In the genomic region with DNA sequence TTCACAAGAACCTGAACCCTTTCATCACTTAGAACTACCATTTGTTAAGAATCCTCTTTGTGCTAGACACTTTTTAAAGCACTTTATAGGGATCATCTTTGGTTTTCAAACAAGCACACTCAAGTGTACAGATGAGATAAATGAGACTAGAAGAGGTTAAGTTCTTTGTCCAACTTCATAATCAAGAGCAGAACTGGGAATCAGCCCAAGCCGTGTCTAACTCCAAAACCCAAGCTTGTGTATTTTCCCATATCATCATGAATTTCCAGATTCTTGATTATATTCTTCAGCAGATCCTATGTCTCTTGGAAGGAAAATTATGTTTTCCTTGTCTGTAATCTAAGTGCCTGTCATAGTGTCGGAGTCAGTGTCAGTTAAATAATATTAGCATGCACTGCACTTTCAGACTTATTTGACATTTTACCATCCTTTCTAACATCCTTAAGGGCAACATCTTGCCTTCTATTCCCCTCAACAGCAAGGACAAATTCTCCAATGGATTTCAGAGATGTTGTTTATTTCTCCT, we compare ENCODE assay signal across 30 cellular contexts.
"Had no signal": no experiment of that assay in that cellular context is flagged by ENCODE, and none has a peak within 500 bp of the region (broad histone marks: within the 10 kb centered on the region; RNA-seq: fewer than 3 reads in every experiment).

No MANE protein-coding gene starts in this region.

- DNase-seq: activated B cell treated with CpG ODN at 0.5 μM for 24 hours; activated CD4-positive, alpha-beta T cell treated with anti-CD3 and anti-CD28 coated beads for 48 hours; activated CD4-positive, alpha-beta T cell treated with anti-CD3 and anti-CD28 coated beads, Interleukin-2, amount 50 U/mL, for 1 hour; activated CD4-positive, alpha-beta T cell treated with anti-CD3 and anti-CD28 coated beads, Interleukin-2, amount 50 U/mL, for 48 hours; activated CD8-positive, alpha-beta memory T cell treated with anti-CD3 and anti-CD28 coated beads for 24 hours; activated CD8-positive, alpha-beta T cell treated with anti-CD3 and anti-CD28 coated beads for 36 hours; activated effector memory CD4-positive, alpha-beta T cell treated with anti-CD3 and anti-CD28 coated beads, Interleukin-2, amount 50 U/mL, for 16 hours; activated naive CD4-positive, alpha-beta T cell treated with anti-CD3 and anti-CD28 coated beads, Interleukin-2, amount 10 ng/mL, durations not matched to agents 7 days and 5 days; activated naive CD8-positive, alpha-beta T cell treated with anti-CD3 and anti-CD28 coated beads, Interleukin-2, amount 10 ng/mL, durations not matched to agents 7 days and 5 days; activated T-cell treated with anti-CD3 and anti-CD28 coated beads, Interleukin-2, amount 50 U/mL, for 4 hours; amniotic stem cell; anterior cingulate cortex; body of pancreas; caudate nucleus; cortex of kidney; effector CD8-positive, alpha-beta T cell; esophagus squamous epithelium; foreskin melanocyte; heart right ventricle; T-helper 1 cell; T-helper 17 cell; T1000; WERI-Rb-1 had no signal

- H3K27ac ChIP-seq: body of pancreas, epithelial cell of prostate, esophagus squamous epithelium, gastroesophageal sphincter, heart right ventricle, WERI-Rb-1 had no signal

- H3K36me3 ChIP-seq: esophagus squamous epithelium, gastroesophageal sphincter, heart right ventricle, WERI-Rb-1 had no signal

- H3K9me3 ChIP-seq: body of pancreas, esophagus squamous epithelium, gastroesophageal sphincter, heart right ventricle had no signal

- H3K27ac Mint-ChIP-seq: activated B cell treated with CpG ODN at 0.5 μM for 24 hours; activated CD8-positive, alpha-beta T cell treated with anti-CD3 and anti-CD28 coated beads for 36 hours; activated naive CD4-positive, alpha-beta T cell treated with anti-CD3 and anti-CD28 coated beads, Interleukin-2, amount 10 ng/mL, durations not matched to agents 7 days and 5 days; activated naive CD4-positive, alpha-beta T cell treated with anti-CD3 and anti-CD28 coated beads, Interleukin-2, amount 50 U/mL, for 72 hours; activated naive CD8-positive, alpha-beta T cell treated with anti-CD3 and anti-CD28 coated beads, Interleukin-2, amount 10 ng/mL, durations not matched to agents 7 days and 5 days; activated T-helper 1 cell treated with anti-CD3 and anti-CD28 coated beads, Interleukin-12 subunit alpha, Interleukin-12 subunit beta, Interleukin-2, Interleukin-4 antibody, amounts not matched to agents 30 ng/mL and 10 ng/mL and 1 ng/mL, durations not matched to agents 14 hours and 24 hours and 36 hours; activated T-helper 2 cell treated with anti-CD3 and anti-CD28 coated beads, Interferon-gamma antibody, Interleukin-2, Interleukin-4, amounts not matched to agents 10 μg/mL and 5 μg/mL and 100 μg/mL, durations not matched to agents 14 hours and 24 hours and 36 hours; T-helper 17 cell; T-helper 2 cell treated with Interferon-gamma antibody and Interleukin-4, amounts not matched to agents 5 μg/mL and 100 μg/mL, for 36 hours had no signal

- H3K27me3 Mint-ChIP-seq: activated B cell treated with CpG ODN at 0.5 μM for 24 hours; activated CD8-positive, alpha-beta T cell treated with anti-CD3 and anti-CD28 coated beads for 36 hours; activated naive CD4-positive, alpha-beta T cell treated with anti-CD3 and anti-CD28 coated beads, Interleukin-2, amount 10 ng/mL, durations not matched to agents 7 days and 5 days had no signal

- H3K4me1 ChIP-seq: body of pancreas, esophagus squamous epithelium, gastroesophageal sphincter, heart right ventricle had no signal

- H3K27me3 ChIP-seq: body of pancreas, esophagus squamous epithelium, gastroesophageal sphincter, heart right ventricle had no signal

- H3K36me3 Mint-ChIP-seq: activated naive CD4-positive, alpha-beta T cell treated with anti-CD3 and anti-CD28 coated beads, Interleukin-2, amount 10 ng/mL, durations not matched to agents 7 days and 5 days; activated naive CD4-positive, alpha-beta T cell treated with anti-CD3 and anti-CD28 coated beads, Interleukin-2, amount 50 U/mL, for 72 hours; activated naive CD8-positive, alpha-beta T cell treated with anti-CD3 and anti-CD28 coated beads, Interleukin-2, amount 10 ng/mL, durations not matched to agents 7 days and 5 days had no signal

- H3K4me3 ChIP-seq: body of pancreas, esophagus squamous epithelium, gastroesophageal sphincter, heart right ventricle had no signal

- H3K4me3 Mint-ChIP-seq: activated B cell treated with CpG ODN at 0.5 μM for 24 hours; activated CD8-positive, alpha-beta T cell treated with anti-CD3 and anti-CD28 coated beads for 36 hours; activated naive CD4-positive, alpha-beta T cell treated with anti-CD3 and anti-CD28 coated beads, Interleukin-2, amount 10 ng/mL, durations not matched to agents 7 days and 5 days; activated naive CD8-positive, alpha-beta T cell treated with anti-CD3 and anti-CD28 coated beads, Interleukin-2, amount 10 ng/mL, durations not matched to agents 7 days and 5 days; activated T-cell treated with anti-CD3 and anti-CD28 coated beads, Interleukin-2, amount 50 U/mL, for 4 hours; activated T-helper 1 cell treated with anti-CD3 and anti-CD28 coated beads, Interleukin-12 subunit alpha, Interleukin-12 subunit beta, Interleukin-2, Interleukin-4 antibody, amounts not matched to agents 30 ng/mL and 10 ng/mL and 1 ng/mL, durations not matched to agents 14 hours and 24 hours and 36 hours; T-helper 17 cell; T-helper 2 cell treated with Interferon-gamma antibody and Interleukin-4, amounts not matched to agents 5 μg/mL and 100 μg/mL, for 36 hours had no signal

- H3K4me1 Mint-ChIP-seq: activated naive CD4-positive, alpha-beta T cell treated with anti-CD3 and anti-CD28 coated beads, Interleukin-2, amount 10 ng/mL, durations not matched to agents 7 days and 5 days; activated naive CD8-positive, alpha-beta T cell treated with anti-CD3 and anti-CD28 coated beads, Interleukin-2, amount 10 ng/mL, durations not matched to agents 7 days and 5 days; T-helper 17 cell had no signal

- ATAC-seq: activated CD4-positive, CD25-positive, alpha-beta regulatory T cell treated with anti-CD3 and anti-CD28 coated beads, Interleukin-2, amount 50 U/mL, for 24 hours; activated CD8-positive, alpha-beta T cell treated with anti-CD3 and anti-CD28 coated beads for 36 hours; activated naive CD4-positive, alpha-beta T cell treated with anti-CD3 and anti-CD28 coated beads, Interleukin-2, amount 50 U/mL, for 72 hours; activated T-cell treated with anti-CD3 and anti-CD28 coated beads, Interleukin-2, amount 50 U/mL, for 4 hours; body of pancreas; gastroesophageal sphincter; heart right ventricle; T-helper 17 cell had no signal

- H3K9me3 Mint-ChIP-seq: activated B cell treated with CpG ODN at 0.5 μM for 24 hours; activated CD8-positive, alpha-beta T cell treated with anti-CD3 and anti-CD28 coated beads for 36 hours; activated naive CD4-positive, alpha-beta T cell treated with anti-CD3 and anti-CD28 coated beads, Interleukin-2, amount 10 ng/mL, durations not matched to agents 7 days and 5 days; activated naive CD4-positive, alpha-beta T cell treated with anti-CD3 and anti-CD28 coated beads, Interleukin-2, amount 50 U/mL, for 72 hours; activated naive CD8-positive, alpha-beta T cell treated with anti-CD3 and anti-CD28 coated beads, Interleukin-2, amount 10 ng/mL, durations not matched to agents 7 days and 5 days; activated T-cell treated with anti-CD3 and anti-CD28 coated beads, Interleukin-2, amount 50 U/mL, for 4 hours; activated T-helper 1 cell treated with anti-CD3 and anti-CD28 coated beads, Interleukin-12 subunit alpha, Interleukin-12 subunit beta, Interleukin-2, Interleukin-4 antibody, amounts not matched to agents 30 ng/mL and 10 ng/mL and 1 ng/mL, durations not matched to agents 14 hours and 24 hours and 36 hours; activated T-helper 2 cell treated with anti-CD3 and anti-CD28 coated beads, Interferon-gamma antibody, Interleukin-2, Interleukin-4, amounts not matched to agents 10 μg/mL and 5 μg/mL and 100 μg/mL, durations not matched to agents 14 hours and 24 hours and 36 hours; T-helper 2 cell treated with Interferon-gamma antibody and Interleukin-4, amounts not matched to agents 5 μg/mL and 100 μg/mL, for 36 hours had no signal
